ENCODE assay signal across 20 cellular contexts in genomic region chr6:105871542-105871941, GRCh38.
A peak's percentile ranks its signal among the peaks of the same experiment; 100 is the strongest.
DNase-seq lines count a peak whose midpoint lies in the region; ATAC-seq and TF ChIP-seq lines count a peak whose summit lies in the region.
"Had no signal": no experiment of that assay in that cellular context is flagged by ENCODE, and none has a peak within 500 bp of the region (broad histone marks: within the 10 kb centered on the region; RNA-seq: fewer than 3 reads in every experiment).

No MANE protein-coding gene starts in this region.

- no peaks in the 10 kb centered on the region for H3K36me3 ChIP-seq in HEK293 (ENCODE audit: control insufficient read depth in 2 of 2, insufficient read depth in 1 of 2, low read length in 2 of 2)
- H3K36me3 ChIP-seq: BLaER1 had no signal

- H3K9me3 Mint-ChIP-seq in CD14-positive monocyte: peaks cover 2 to 10% (median 2%) of the 10 kb centered on the region in 7 donors
- H3K9me3 Mint-ChIP-seq in dendritic cell treated with granulocyte-macrophage colony-stimulating factor and Interleukin-4, amounts not matched to agents 40 ng/mL and 50 ng/mL, for 4 days: peaks cover 14% of the 10 kb centered on the region
- H3K9me3 Mint-ChIP-seq: CD4-positive, alpha-beta T cell; CD8-positive, alpha-beta memory T cell had no signal

- peaks cover 68% of the 10 kb centered on the region for H3K4me1 Mint-ChIP-seq in CD14-positive monocyte
- peaks cover 78% of the 10 kb centered on the region for H3K4me1 Mint-ChIP-seq in dendritic cell treated with granulocyte-macrophage colony-stimulating factor and Interleukin-4, amounts not matched to agents 40 ng/mL and 50 ng/mL, for 4 days (ENCODE audit: low read depth)
- H3K4me1 Mint-ChIP-seq: CD8-positive, alpha-beta memory T cell had no signal

- ATAC-seq in GM19328 (IDR thresholded peaks at IDR 0.05; ENCODE audit: unreplicated experiment) (no peak), omental fat pad (ENCODE audit: low FRiP score) (no peak)

- TF ChIP-seq CTCF in CD14-positive monocyte (IDR thresholded peaks at IDR 0.05): no peak
- no peak for TF ChIP-seq CTCF in HEK293 (tag by site-specific recombination; IDR thresholded peaks at IDR 0.05)
- TF ChIP-seq CTCF in omental fat pad (IDR thresholded peaks at IDR 0.05): no peak

- H3K4me1 ChIP-seq in HEK293 (ENCODE audit: control insufficient read depth, insufficient read depth, low read length): no peaks in the 10 kb centered on the region; the same call in 1 of the 2 replicates

- no peak overlapping the region for H3K4me3 Mint-ChIP-seq in CD14-positive monocyte
- H3K4me3 Mint-ChIP-seq in dendritic cell treated with granulocyte-macrophage colony-stimulating factor and Interleukin-4, amounts not matched to agents 40 ng/mL and 50 ng/mL, for 4 days: no peak overlapping the region
- H3K4me3 Mint-ChIP-seq: B cell; CD4-positive, alpha-beta T cell; CD8-positive, alpha-beta memory T cell had no signal

- H3K4me3 ChIP-seq in HEK293 (ENCODE audit: low read depth, low read length): no peak overlapping the region
- H3K4me3 ChIP-seq: BLaER1 had no signal

- POLR2A ChIA-PET in HEK293 (lab: Yijun Ruan, JAX): no interaction called here

- intact Hi-C loops in CD14-positive monocyte (cut with micrococcal nuclease): loop anchor here in 1 of 2 donors (10.0 kb wide), 1 partner anchor 643 kb away; no protein-coding TSS in a partner anchor
- intact Hi-C loops in dendritic cell treated with granulocyte-macrophage colony-stimulating factor and Interleukin-4, amounts not matched to agents 40 ng/mL and 50 ng/mL, for 4 days (cut with micrococcal nuclease): loop anchor here (5.0 kb wide), 1 partner anchor 79 kb away; no protein-coding TSS in a partner anchor

- H3K27ac ChIP-seq in HEK293 (ENCODE audit: extremely low read depth, low read depth, low read length): no peak overlapping the region
- H3K27ac ChIP-seq: 22Rv1, BLaER1, C4-2B had no signal

- peaks cover 0 to 1% (median 0%) of the 10 kb centered on the region in 3 donors for H3K27me3 Mint-ChIP-seq in CD14-positive monocyte (ENCODE audit: low read depth in 3 of 3)
- peaks cover under 1% of the 10 kb centered on the region for H3K27me3 Mint-ChIP-seq in dendritic cell treated with granulocyte-macrophage colony-stimulating factor and Interleukin-4, amounts not matched to agents 40 ng/mL and 50 ng/mL, for 4 days

- peaks cover 0 to 3% of the 10 kb centered on the region in 2 donors for H3K36me3 Mint-ChIP-seq in CD14-positive monocyte
- H3K36me3 Mint-ChIP-seq in dendritic cell treated with granulocyte-macrophage colony-stimulating factor and Interleukin-4, amounts not matched to agents 40 ng/mL and 50 ng/mL, for 4 days (ENCODE audit: low read depth): peaks cover 10% of the 10 kb centered on the region
- H3K36me3 Mint-ChIP-seq: CD8-positive, alpha-beta memory T cell had no signal

- H3K27ac Mint-ChIP-seq in CD14-positive monocyte: peak overlapping the region; percentile 87 to 96 (median 94)
- peak overlapping the region; percentile 72 for H3K27ac Mint-ChIP-seq in dendritic cell treated with granulocyte-macrophage colony-stimulating factor and Interleukin-4, amounts not matched to agents 40 ng/mL and 50 ng/mL, for 4 days
- H3K27ac Mint-ChIP-seq: B cell; CD4-positive, alpha-beta T cell; CD8-positive, alpha-beta memory T cell had no signal

- H3K9me3 ChIP-seq in HEK293 (ENCODE audit: control insufficient read depth, insufficient read depth, low read depth, low read length): no peaks in the 10 kb centered on the region
- H3K9me3 ChIP-seq: BLaER1 had no signal

- CTCF ChIA-PET in HEK293 (lab: Yijun Ruan, JAX): interaction anchor here (0.6 kb wide), 1 partner anchor 30 kb away, joined by 3 read pairs; no protein-coding TSS in a partner anchor

- DNase-seq in CD14-positive monocyte (ENCODE audit: low spot score) (no peak), LoVo (ENCODE audit: low spot score) (peak; percentile 15), NOMO-1 treated with DMSO at 0.1 percent for 48 hours (lab: John Stamatoyannopoulos, UW; ENCODE audit: unreplicated experiment) (no peak), omental fat pad (ENCODE audit: low spot score) (no peak), cerebellar nuclear complex (lab: John Stamatoyannopoulos, UW) (no peak)
- DNase-seq: Calu3; CD4-positive, alpha-beta T cell; CD8-positive, alpha-beta memory T cell; DMS53; DMS79 treated with DMSO at 0.1 percent for 48 hours; GF-D8; H7; HCEC 1CT had no signal

TF ChIP-seq in HEK293, 187 proteins besides CTCF, POLR2A, EP300 and RAD21:
- TF ChIP-seq TCF7L2 (IDR thresholded peaks at IDR 0.05; ENCODE audit: borderline replicate concordance, low read depth, low read length) (peak; percentile 90), ZNF621 (tag by site-specific recombination; IDR thresholded peaks at IDR 0.05) (no peak)
